Comparison of ENCODE assay signal across 8 cellular contexts in the genomic region with DNA sequence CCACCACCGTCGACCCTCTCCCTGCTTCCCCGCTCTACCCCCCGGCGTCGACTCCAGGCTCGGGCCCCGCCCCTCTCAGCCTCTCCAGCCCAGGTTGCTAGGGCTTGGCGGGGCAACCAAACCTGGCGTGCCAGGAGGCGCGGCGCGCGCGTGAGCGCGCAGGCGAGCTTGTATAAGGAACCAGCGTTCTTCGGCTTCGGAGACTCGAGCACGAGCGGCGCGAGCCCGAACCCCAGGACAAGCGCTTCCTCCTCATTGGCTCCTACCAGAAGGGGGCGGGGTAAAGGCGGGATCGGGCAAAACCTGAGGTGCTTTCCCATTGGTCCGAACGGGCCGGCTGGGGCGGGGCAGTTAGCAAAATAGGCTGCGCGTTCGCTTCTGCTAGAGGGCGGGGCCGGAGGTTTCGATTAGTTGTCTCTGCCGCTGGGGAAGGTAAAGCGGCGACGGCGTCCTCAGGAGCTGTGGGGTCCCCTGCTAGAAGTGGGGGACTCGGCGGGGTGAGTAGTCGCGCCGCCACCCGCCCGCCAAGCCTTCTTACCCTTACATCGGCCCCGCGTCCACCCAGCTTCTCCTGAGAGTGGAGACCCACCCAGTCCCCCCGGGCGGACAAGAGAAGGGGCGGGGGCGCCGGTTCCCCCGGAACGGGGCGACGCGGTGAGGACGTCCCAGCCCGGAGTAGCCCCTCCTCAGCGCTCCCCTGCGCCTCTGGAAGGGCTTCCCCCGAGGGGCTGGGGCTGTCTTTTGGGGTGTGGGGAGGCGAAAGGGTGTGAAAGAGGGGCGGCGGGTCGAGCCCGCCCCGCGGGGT. TPM values are rescaled to one million over a fixed set of nuclear protein-coding genes. Genes with fewer than 3 reads are reported as not detected.
DNase-seq lines count a peak whose midpoint lies in the region; ATAC-seq lines count a peak whose summit lies in the region.

Gene CDKL5 (plus strand): TSS at position 410 of the 805 bp plus-strand sequence. CDS start 81,489 bp downstream, outside the sequence.

- no peaks in the 10 kb centered on the region for H3K4me1 ChIP-seq in neuronal stem cell (ENCODE audit: control insufficient read depth in 2 of 2, insufficient read depth in 1 of 2, low read depth in 1 of 2, low read length in 2 of 2)

- ATAC-seq in HG02588 (IDR thresholded peaks at IDR 0.05; ENCODE audit: unreplicated experiment) = peak; percentile 96

- no peaks in the 10 kb centered on the region for H3K9me3 ChIP-seq in SK-N-MC (ENCODE audit: low read depth, low read length)
- H3K9me3 ChIP-seq in neuronal stem cell (replicated peaks in 1 of 2; ENCODE audit: control insufficient read depth in 2 of 2, insufficient read depth in 1 of 2, low read depth in 1 of 2, low read length in 2 of 2) = no peaks in the 10 kb centered on the region

- no peak within 1 kb of the TSS for H2AK5ac ChIP-seq in neuronal stem cell (ENCODE audit: low read depth, low read length)

- H2AFZ ChIP-seq in neuronal stem cell (ENCODE audit: low read length) = peak within 1 kb of the TSS; percentile 95

- H3K4ac ChIP-seq in neuronal stem cell (ENCODE audit: low read length) = no peak within 1 kb of the TSS

- no peaks in the 10 kb centered on the region for H3K36me3 ChIP-seq in SK-N-MC (ENCODE audit: insufficient read depth, low read length)
- H3K36me3 ChIP-seq in neuronal stem cell (replicated peaks in 1 of 2; ENCODE audit: control insufficient read depth in 2 of 2, insufficient read depth in 2 of 2, low read length in 2 of 2) = no peaks in the 10 kb centered on the region

- H2BK12ac ChIP-seq in neuronal stem cell (ENCODE audit: low read length) = no peak within 1 kb of the TSS

- no peak within 1 kb of the TSS for H3K23ac ChIP-seq in neuronal stem cell (ENCODE audit: low read depth, low read length, poor library complexity)

- peak within 1 kb of the TSS; percentile 77 for H3K4me2 ChIP-seq in neuronal stem cell (ENCODE audit: insufficient read depth, low read length, poor library complexity, severe bottlenecking)

- no peak within 1 kb of the TSS for H4K8ac ChIP-seq in neuronal stem cell (ENCODE audit: low read depth, low read length)

- H3K27ac ChIP-seq in SK-N-MC (no peak within 1 kb of the TSS), neuronal stem cell (replicated peaks; ENCODE audit: low read length) (peak within 1 kb of the TSS; percentile 61)

- peak within 1 kb of the TSS; percentile 50 for H3K9ac ChIP-seq in SK-N-MC (ENCODE audit: insufficient read length)
- peak within 1 kb of the TSS; percentile 60 for H3K9ac ChIP-seq in neuronal stem cell (ENCODE audit: low read depth, low read length, poor library complexity)

- peak within 1 kb of the TSS; percentile 82 for H3K4me3 ChIP-seq in SK-N-MC
- peak within 1 kb of the TSS; percentile 54 to 89 for H3K4me3 ChIP-seq in neuronal stem cell (ENCODE audit: low read length in 2 of 2)

- no peak within 1 kb of the TSS for H4K91ac ChIP-seq in neuronal stem cell (ENCODE audit: low read depth, low read length, poor library complexity)

- no CpG with 5 or more reads among the region's 79 CpGs for WGBS in neuronal stem cell (ENCODE audit: extremely low coverage in 2 of 2, insufficient read length in 2 of 2, insufficient replicate concordance in 1 of 2), 2 donors

- no peak within 1 kb of the TSS for H2BK15ac ChIP-seq in neuronal stem cell (ENCODE audit: low read length)

- no peak within 1 kb of the TSS for H2BK120ac ChIP-seq in neuronal stem cell (ENCODE audit: low read depth, low read length)

- no peak within 1 kb of the TSS for H2BK5ac ChIP-seq in neuronal stem cell (ENCODE audit: low read length)

- peak within 1 kb of the TSS; percentile 83 for H3K18ac ChIP-seq in neuronal stem cell (ENCODE audit: low read length)

- H3K79me1 ChIP-seq in neuronal stem cell (ENCODE audit: low read depth, low read length) = peaks cover 2% of the 10 kb centered on the region

- peaks cover 0 to 5% (median 0%) of the 10 kb centered on the region in 3 experiments for H3K27me3 ChIP-seq in neuronal stem cell (ENCODE audit: control insufficient read depth in 3 of 3, insufficient read depth in 3 of 3, low read depth in 1 of 3, low read length in 3 of 3)

- DNase-seq in GM04503 (ENCODE audit: low read depth) (peak; percentile 67), NCI-H1048 (lab: John Stamatoyannopoulos, UW) (peak; percentile 81), SK-N-MC (ENCODE audit: low read depth, low spot score) (peak; percentile 67), germinal center (ENCODE audit: low spot score) (peak; percentile 93), neuronal stem cell (ENCODE audit: low spot score) (peak; percentile 93), stromal cell of bone marrow (ENCODE audit: low read depth) (peak; percentile 91)
- peak; percentile 96 for DNase-seq in activated naive CD4-positive, alpha-beta T cell treated with anti-CD3 and anti-CD28 coated beads, Interleukin-2, amount 50 U/mL, for 16 hours

- no peak within 1 kb of the TSS for H3K14ac ChIP-seq in neuronal stem cell (ENCODE audit: low read length)

RNA-seq across cellular contexts. Expression of gene CDKL5, which starts in this region (rescaled TPM):
- 2.0 TPM for polyA plus RNA-seq in neuronal stem cell (2013, experiment 1 of 2)
- 2.0 TPM for polyA plus RNA-seq in neuronal stem cell (2013, experiment 2 of 2)
